In genomic region chr5:115054387-115054951, GRCh38 we compare ENCODE assay signal across 22 cellular contexts.
DNase-seq lines count a peak whose midpoint lies in the region; ATAC-seq, FAIRE-seq and TF ChIP-seq lines count a peak whose summit lies in the region.
"Had no signal": no experiment of that assay in that cellular context is flagged by ENCODE, and none has a peak within 500 bp of the region (broad histone marks: within the 10 kb centered on the region; RNA-seq: fewer than 3 reads in every experiment).

No MANE protein-coding gene starts in this region.

- no peaks in the 10 kb centered on the region for H3K79me2 ChIP-seq in HepG2 (ENCODE audit: insufficient read depth, low read length)

- H3K4me3 ChIP-seq in HepG2 (replicated peaks in 1 of 3; ENCODE audit: insufficient read depth in 1 of 3, low read depth in 2 of 3, low read length in 3 of 3) = no peak overlapping the region
- no peak overlapping the region for H3K4me3 ChIP-seq in prostate gland
- H3K4me3 ChIP-seq: A549; BLaER1 treated with 17β-estradiol and CSF1 and Interleukin-3, amounts not matched to agents 10 nM and 100 nM had no signal

- peak overlapping the region in 1 of 7 donors; percentile 5 for H3K27ac Mint-ChIP-seq in CD14-positive monocyte
- H3K27ac Mint-ChIP-seq: B cell; CD4-positive, alpha-beta T cell; CD8-positive, alpha-beta T cell had no signal

- H3K4me3 Mint-ChIP-seq in CD14-positive monocyte = no peak overlapping the region
- H3K4me3 Mint-ChIP-seq: B cell; CD4-positive, alpha-beta T cell; CD8-positive, alpha-beta T cell had no signal

- H3K4me1 Mint-ChIP-seq in CD14-positive monocyte = no peaks in the 10 kb centered on the region
- H3K4me1 Mint-ChIP-seq: B cell had no signal

- no peak for TF ChIP-seq RAD21 in HepG2 (CRISPR knock-in tag; IDR thresholded peaks at IDR 0.05)

- peak; percentile 87 for ATAC-seq in HepG2
- ATAC-seq in GM21515 (IDR thresholded peaks at IDR 0.05; ENCODE audit: unreplicated experiment) = no peak
- ATAC-seq in GM19452 (IDR thresholded peaks at IDR 0.05; ENCODE audit: unreplicated experiment) = no peak
- ATAC-seq: A549; CD8-positive, alpha-beta T cell had no signal

- H3K36me3 Mint-ChIP-seq in CD14-positive monocyte = no peaks in the 10 kb centered on the region
- H3K36me3 Mint-ChIP-seq: CD8-positive, alpha-beta T cell had no signal

- POLR2A ChIA-PET in HepG2 (lab: Yijun Ruan, JAX) = interaction anchor here (1.0 to 2.3 kb wide), 2 partner anchors 14 to 38 kb away, joined by 3 to 26 read pairs; no protein-coding TSS in a partner anchor

- H3K27ac ChIP-seq in C4-2B (peak overlapping the region; percentile 76; the same call in 1 of the 2 replicates), VCaP (peak overlapping the region; percentile 38; the same call in 1 of the 2 replicates), HepG2 (ENCODE audit: extremely low read length, insufficient read depth, low read length) (no peak overlapping the region), prostate gland (no peak overlapping the region)
- H3K27ac ChIP-seq: A549; BLaER1 treated with 17β-estradiol and CSF1 and Interleukin-3, amounts not matched to agents 10 nM and 100 nM had no signal

- H3K9me3 ChIP-seq in HepG2 (ENCODE audit: low read length) = no peaks in the 10 kb centered on the region
- no peaks in the 10 kb centered on the region for H3K9me3 ChIP-seq in prostate gland
- H3K9me3 ChIP-seq: A549, Caco-2 had no signal

- intact Hi-C loops in HepG2 (cut with micrococcal nuclease; ENCODE audit: unreplicated experiment) = no loop called here
- intact Hi-C loops in prostate gland (cut with DNase I) = no loop called here
- intact Hi-C loops in CD14-positive monocyte (cut with micrococcal nuclease) = no loop called here

- DNase-seq in HepG2 (ENCODE audit: low spot score) = peak; percentile 71
- peak; percentile 11 for DNase-seq in prostate gland (ENCODE audit: low spot score)
- DNase-seq in CD14-positive monocyte (ENCODE audit: low spot score) = no peak
- DNase-seq in T1000 (lab: John Stamatoyannopoulos, UW) = no peak
- DNase-seq: AML-193; Caco-2; Calu3; CD4-positive, alpha-beta T cell; CD8-positive, alpha-beta T cell; DMS79 treated with DMSO at 0.1 percent for 48 hours; GF-D8 had no signal

- no peak for FAIRE-seq in HepG2 (lab: Jason Lieb, UNC)
- FAIRE-seq: A549, D721Med, G401.6, GM12891, GM19239 had no signal

- TF ChIP-seq POLR2A in HepG2 (IDR thresholded peaks at IDR 0.05; ENCODE audit: insufficient read depth in 1 of 2, low read depth in 2 of 2, low read length in 2 of 2) (no peak), prostate gland (IDR thresholded peaks at IDR 0.05) (no peak)

- peaks cover 2 to 6% (median 2%) of the 10 kb centered on the region in 3 donors for H3K27me3 Mint-ChIP-seq in CD14-positive monocyte (ENCODE audit: low read depth in 3 of 3)
- H3K27me3 Mint-ChIP-seq: B cell had no signal

- peaks cover 23% of the 10 kb centered on the region for H3K4me1 ChIP-seq in HepG2 (ENCODE audit: insufficient read depth, low read length)
- no peaks in the 10 kb centered on the region for H3K4me1 ChIP-seq in prostate gland (replicated peaks)
- H3K4me1 ChIP-seq: A549; BLaER1 treated with 17β-estradiol and CSF1 and Interleukin-3, amounts not matched to agents 10 nM and 100 nM; Caco-2 had no signal

- H2AFZ ChIP-seq in HepG2 (ENCODE audit: low read length) = no peak overlapping the region

- H3K9me3 Mint-ChIP-seq in CD14-positive monocyte = peaks cover 0 to 4% (median 2%) of the 10 kb centered on the region in 7 donors
- H3K9me3 Mint-ChIP-seq: CD4-positive, alpha-beta T cell; CD8-positive, alpha-beta T cell had no signal

- CTCF ChIA-PET in HepG2 (lab: Yijun Ruan, JAX; ENCODE audit: low intra/inter-chr PET ratio, low total read pairs) = no interaction called here

- no peaks in the 10 kb centered on the region; a peak in 1 of 5 replicates for H3K27me3 ChIP-seq in HepG2 (ENCODE audit: control insufficient read depth in 1 of 2, insufficient read depth in 2 of 2, low read length in 2 of 2)
- no peaks in the 10 kb centered on the region for H3K27me3 ChIP-seq in prostate gland (replicated peaks; ENCODE audit: insufficient read depth)
- H3K27me3 ChIP-seq: BLaER1 treated with 17β-estradiol and CSF1 and Interleukin-3, amounts not matched to agents 10 nM and 100 nM had no signal

- no TSS peak for BruUV-seq in HepG2 (replicated peaks; lab: Mats Ljungman, UMichigan)

- TF ChIP-seq CTCF in C4-2B (conservative IDR thresholded peaks at IDR 0.05) = no peak
- TF ChIP-seq CTCF in VCaP (conservative IDR thresholded peaks at IDR 0.05) = no peak
- no peak for TF ChIP-seq CTCF in HepG2 (CRISPR knock-in tag; IDR thresholded peaks at IDR 0.05)
- TF ChIP-seq CTCF in prostate gland (IDR thresholded peaks at IDR 0.05) = no peak
- no peak for TF ChIP-seq CTCF in CD14-positive monocyte (IDR thresholded peaks at IDR 0.05)

- H3K9ac ChIP-seq in HepG2 (ENCODE audit: insufficient read depth, low read depth, low read length) = no peak overlapping the region
- H3K9ac ChIP-seq: BLaER1 treated with 17β-estradiol and CSF1 and Interleukin-3, amounts not matched to agents 10 nM and 100 nM had no signal

- peak in 1 of 2 experiments; percentile 58; a peak in 1 of 4 replicates for TF ChIP-seq EP300 in HepG2 (IDR thresholded peaks at IDR 0.05; ENCODE audit: low read depth in 2 of 2, low read length in 2 of 2)
- no peak; the same call in 1 of the 2 replicates for TF ChIP-seq EP300 in HepG2 (CRISPR knock-in tag; IDR thresholded peaks at IDR 0.05; ENCODE audit: borderline replicate concordance)

- WGBS in HepG2 (ENCODE audit: low lambda C conversion rate) = 0% methylated on average over 1 of the region's 1 CpG
- WGBS in prostate gland = 48% methylated on average over 1 of the region's 1 CpG

- in situ Hi-C loops in HepG2 (cut with HindIII; ENCODE audit: extremely low pct_ligation_motif_present, low pct_unique_long_range_greater_than_20kb) = loop anchor here (25.0 kb wide), 2 partner anchors 267 to 1442 kb away; no protein-coding TSS in a partner anchor

- no peaks in the 10 kb centered on the region for H3K36me3 ChIP-seq in HepG2 (replicated peaks in 1 of 2; ENCODE audit: control insufficient read depth in 1 of 2, insufficient read depth in 2 of 2, low read length in 2 of 2)
- H3K36me3 ChIP-seq in prostate gland = no peaks in the 10 kb centered on the region
- H3K36me3 ChIP-seq: BLaER1 treated with 17β-estradiol and CSF1 and Interleukin-3, amounts not matched to agents 10 nM and 100 nM had no signal

- no peaks in the 10 kb centered on the region for H4K20me1 ChIP-seq in HepG2 (ENCODE audit: insufficient read depth, low read length)
- H4K20me1 ChIP-seq: BLaER1 treated with 17β-estradiol and CSF1 and Interleukin-3, amounts not matched to agents 10 nM and 100 nM had no signal

- peak overlapping the region; percentile 31 for H3K4me2 ChIP-seq in HepG2 (ENCODE audit: low read depth, low read length)
- H3K4me2 ChIP-seq: A549; BLaER1 treated with 17β-estradiol and CSF1 and Interleukin-3, amounts not matched to agents 10 nM and 100 nM had no signal

TF ChIP-seq in HepG2, 621 proteins besides CTCF, POLR2A, EP300 and RAD21 (continues in another document):
- TF ChIP-seq FOXO1 (CRISPR knock-in tag; IDR thresholded peaks at IDR 0.05) (peak; percentile 78), TEAD3 (CRISPR knock-in tag; optimal IDR thresholded peaks at IDR 0.05; ENCODE audit: borderline replicate concordance) (peak; percentile 41), FOXA3 (CRISPR knock-in tag; IDR thresholded peaks at IDR 0.05) (peak; percentile 77), ZFX (CRISPR knock-in tag; IDR thresholded peaks at IDR 0.05; ENCODE audit: low read depth) (no peak), MTF2 (CRISPR knock-in tag; IDR thresholded peaks at IDR 0.05; ENCODE audit: borderline replicate concordance) (no peak), NFKB2 (CRISPR knock-in tag; IDR thresholded peaks at IDR 0.05; ENCODE audit: borderline replicate concordance) (no peak), ARHGAP35 (CRISPR knock-in tag; IDR thresholded peaks at IDR 0.05; ENCODE audit: borderline replicate concordance) (no peak), ZKSCAN8 (CRISPR knock-in tag; IDR thresholded peaks at IDR 0.05; ENCODE audit: borderline replicate concordance) (0 out of 2 replicates have a peak, but pooled peaks have one; percentile 11), HMG20A (CRISPR knock-in tag; IDR thresholded peaks at IDR 0.05; ENCODE audit: borderline replicate concordance) (peak; percentile 76; the same call in 1 of the 2 replicates), FOXP1 (IDR thresholded peaks at IDR 0.05) (no peak), FOXP1 (CRISPR knock-in tag; IDR thresholded peaks at IDR 0.05) (peak; percentile 81), POGZ (CRISPR knock-in tag; IDR thresholded peaks at IDR 0.05) (0 out of 2 replicates have a peak, but pooled peaks have one; percentile 14), HHEX (CRISPR knock-in tag; IDR thresholded peaks at IDR 0.05) (0 out of 2 replicates have a peak, but pooled peaks have one; percentile 49), ZNF281 (CRISPR knock-in tag; IDR thresholded peaks at IDR 0.05; ENCODE audit: borderline replicate concordance) (peak; percentile 79; the same call in 1 of the 2 replicates)

Comparison
In these comparisons a context has a peak if more than half of its experiments do, and no peak if none do; other contexts are left out.
1. H3K27ac ChIP-seq: peak in C4-2B (single experiment) and VCaP (single experiment); none in HepG2 (single experiment) and prostate gland (0 of 2).
2. DNase-seq: peak in HepG2 (single experiment) and prostate gland (single experiment); none in CD14-positive monocyte (single experiment) and T1000 (single experiment).